In genomic region chr3:146293401-146293800, GRCh38 we compare ENCODE assay signal across 2 cellular contexts. TPM values are rescaled to one million over a fixed set of nuclear protein-coding genes. Genes with fewer than 3 reads are reported as not detected.
"Had no signal": no experiment of that assay in that cellular context is flagged by ENCODE, and none has a peak within 500 bp of the region (broad histone marks: within the 10 kb centered on the region; RNA-seq: fewer than 3 reads in every experiment).

No MANE protein-coding gene starts in this region.

RNA-seq across cellular contexts. Expression of gene PLSCR4, which starts 42.5 kb away (rescaled TPM):
- total RNA-seq: G401, GM12878 had no signal
